20 cellular contexts compared by ENCODE assay signal in the genomic region with DNA sequence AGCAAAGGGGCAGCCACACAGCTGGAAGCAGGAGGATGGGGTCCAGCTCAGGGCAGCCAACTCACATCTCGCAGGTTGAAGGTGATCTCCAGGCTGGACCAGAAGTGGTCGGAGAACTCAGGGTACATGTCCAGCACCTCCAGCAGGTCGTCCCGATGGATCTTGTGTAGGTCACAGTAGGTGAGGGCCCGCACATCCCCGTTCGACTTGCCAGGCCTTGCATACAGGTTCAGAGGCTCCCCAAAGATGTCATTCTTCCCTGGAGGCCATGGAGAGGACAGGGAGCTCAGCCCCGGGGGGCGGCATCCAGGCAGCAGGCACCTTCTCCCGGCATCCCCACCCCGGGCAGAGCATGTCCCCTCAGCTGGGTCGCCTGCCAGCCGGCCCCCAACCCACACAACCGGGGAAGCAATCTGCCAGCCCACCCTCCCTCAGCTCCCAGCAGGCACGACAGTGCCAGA. TPM values are rescaled to one million over a fixed set of nuclear protein-coding genes. Genes with fewer than 3 reads are reported as not detected.
DNase-seq lines count a peak whose midpoint lies in the region; FAIRE-seq and TF ChIP-seq lines count a peak whose summit lies in the region.
"Had no signal": no experiment of that assay in that cellular context is flagged by ENCODE, and none has a peak within 500 bp of the region (broad histone marks: within the 10 kb centered on the region; RNA-seq: fewer than 3 reads in every experiment).

No MANE protein-coding gene starts in this region.

- no peak for TF ChIP-seq POLR2A in H1 (IDR thresholded peaks at IDR 0.05; ENCODE audit: control extremely low read depth in 1 of 2, low read depth in 2 of 2, low read length in 2 of 2)

- H3K9me3 ChIP-seq in H9 (ENCODE audit: control insufficient read depth, low read depth, low read length) (no peaks in the 10 kb centered on the region), H1 (ENCODE audit: insufficient read depth in 2 of 2, low read depth in 1 of 2, low read length in 1 of 2) (no peaks in the 10 kb centered on the region), neuronal stem cell (replicated peaks in 1 of 2; ENCODE audit: control insufficient read depth in 2 of 2, insufficient read depth in 1 of 2, low read depth in 1 of 2, low read length in 2 of 2) (no peaks in the 10 kb centered on the region)
- H3K9me3 ChIP-seq: breast epithelium, neutrophil, SJCRH30, suprapubic skin had no signal

- peaks cover 3% of the 10 kb centered on the region for H3K27me3 Mint-ChIP-seq in H9 (ENCODE audit: low read depth)

- H3K23ac ChIP-seq in H9 (ENCODE audit: insufficient read length, low read depth, low read length) = no peak overlapping the region
- no peak overlapping the region for H3K23ac ChIP-seq in H1 (ENCODE audit: insufficient read length)
- no peak overlapping the region for H3K23ac ChIP-seq in neuronal stem cell (ENCODE audit: low read depth, low read length, poor library complexity)

- CTCF ChIA-PET in H1 (lab: Charles Lee; ENCODE audit: partially characterized antibody) = interaction anchor here (0.6 to 3.1 kb wide), 17 partner anchors 9 to 163 kb away, joined by 3 to 15 read pairs (median 3); partner anchors contain the start of gene ABCB8
- CTCF ChIA-PET in GM10248 (lab: Yijun Ruan, JAX) = interaction anchor here (0.8 to 2.2 kb wide), 3 partner anchors 14 to 60 kb away, joined by 3 to 10 read pairs (median 4); no protein-coding TSS in a partner anchor

- peaks cover 0 to 12% (median 0%) of the 10 kb centered on the region in 3 experiments; a peak in 3 of 7 replicates for H3K36me3 Mint-ChIP-seq in H9 (ENCODE audit: insufficient read depth in 1 of 3, low read depth in 3 of 3)

- H4K5ac ChIP-seq in H9 (ENCODE audit: insufficient read length, low read depth, low read length) (no peak overlapping the region), H1 (ENCODE audit: insufficient read length, low read depth, low read length) (no peak overlapping the region)

- no peaks in the 10 kb centered on the region for H3K27me3 ChIP-seq in H9 (ENCODE audit: insufficient read depth, low read length)
- H3K27me3 ChIP-seq in H1 (replicated peaks in 1 of 4; ENCODE audit: control insufficient read depth in 3 of 4, extremely low read depth in 1 of 4, insufficient read depth in 3 of 4, low read length in 3 of 4) = peaks cover 0 to 18% (median 13%) of the 10 kb centered on the region in 4 experiments; a peak in 5 of 7 replicates
- H3K27me3 ChIP-seq in neuronal stem cell (ENCODE audit: control insufficient read depth in 3 of 3, insufficient read depth in 3 of 3, low read depth in 1 of 3, low read length in 3 of 3) = peaks cover 0 to 6% (median 0%) of the 10 kb centered on the region in 3 experiments
- H3K27me3 ChIP-seq: SJCRH30 had no signal

- no peak overlapping the region for H3K27ac Mint-ChIP-seq in H9
- H3K27ac Mint-ChIP-seq: dendritic cell treated with granulocyte-macrophage colony-stimulating factor and Interleukin-4, amounts not matched to agents 40 ng/mL and 50 ng/mL, for 4 days had no signal

- no peaks in the 10 kb centered on the region for H3K36me3 ChIP-seq in H1 (ENCODE audit: control insufficient read depth in 2 of 4, insufficient read depth in 4 of 4, low read length in 3 of 4)
- no peaks in the 10 kb centered on the region for H3K36me3 ChIP-seq in neuronal stem cell (replicated peaks in 1 of 2; ENCODE audit: control insufficient read depth in 2 of 2, insufficient read depth in 2 of 2, low read length in 2 of 2)
- H3K36me3 ChIP-seq: breast epithelium, neutrophil, SJCRH30, suprapubic skin had no signal

- TF ChIP-seq CTCF in H9 (conservative IDR thresholded peaks at IDR 0.05) (no peak), H1 (IDR thresholded peaks at IDR 0.05; ENCODE audit: control extremely low read depth in 1 of 3, insufficient read depth in 1 of 3, low read depth in 1 of 3, low read length in 3 of 3) (no peak), D721Med (IDR thresholded peaks at IDR 0.05; ENCODE audit: insufficient read depth, missing control alignments) (no peak), GM10248 (IDR thresholded peaks at IDR 0.05; ENCODE audit: control extremely low read depth, extremely low read depth, low read depth, missing control alignments) (no peak)

- POLR2A ChIA-PET in H1 (lab: Charles Lee; ENCODE audit: partially characterized antibody) = interaction anchor here (1.0 to 1.5 kb wide), 3 partner anchors 8 to 30 kb away, joined by 3 to 4 read pairs (median 4); no protein-coding TSS in a partner anchor
- POLR2A ChIA-PET in GM10248 (lab: Yijun Ruan, JAX) = interaction anchor here (0.7 kb wide), 1 partner anchor 70 kb away, joined by 9 read pairs; no protein-coding TSS in a partner anchor

- H3K14ac ChIP-seq in H9 (ENCODE audit: insufficient read depth, low read length) (no peak overlapping the region), H1 (ENCODE audit: insufficient read length) (no peak overlapping the region), neuronal stem cell (ENCODE audit: low read length) (peak overlapping the region; percentile 71)

- no peak overlapping the region for H3K4me2 ChIP-seq in H9 (ENCODE audit: insufficient read depth, insufficient read length, low read length)
- H3K4me2 ChIP-seq in H1 (ENCODE audit: insufficient read depth in 1 of 2, low read depth in 2 of 2, low read length in 2 of 2) = peak overlapping the region; percentile 41 to 44; a peak in 2 of 4 replicates
- H3K4me2 ChIP-seq in neuronal stem cell (ENCODE audit: insufficient read depth, low read length, poor library complexity, severe bottlenecking) = no peak overlapping the region

- H2BK5ac ChIP-seq in H9 (ENCODE audit: insufficient read length, low read length) = no peak overlapping the region
- no peak overlapping the region for H2BK5ac ChIP-seq in H1 (ENCODE audit: low read depth, low read length)
- no peak overlapping the region for H2BK5ac ChIP-seq in neuronal stem cell (ENCODE audit: low read length)

- H3K23me2 ChIP-seq in H9 (ENCODE audit: insufficient read length, low read depth, low read length, poor library complexity, severe bottlenecking) (no peaks in the 10 kb centered on the region), H1 (ENCODE audit: low read depth, low read length) (peaks cover 4% of the 10 kb centered on the region; the same call in 1 of the 2 replicates)

- no peaks in the 10 kb centered on the region; the same call in 1 of the 2 replicates for H3K4me1 ChIP-seq in H9 (ENCODE audit: insufficient read depth, low read length)
- H3K4me1 ChIP-seq in H1 (replicated peaks in 1 of 4; ENCODE audit: control insufficient read depth in 3 of 4, insufficient read depth in 4 of 4, low read length in 3 of 4) = peaks cover 0 to 36% (median 25%) of the 10 kb centered on the region in 4 experiments; a peak in 6 of 7 replicates
- peaks cover 22 to 29% of the 10 kb centered on the region in 2 donors for H3K4me1 ChIP-seq in neuronal stem cell (ENCODE audit: control insufficient read depth in 2 of 2, insufficient read depth in 1 of 2, low read depth in 1 of 2, low read length in 2 of 2)
- H3K4me1 ChIP-seq: breast epithelium, SJCRH30 had no signal

- peaks cover 25 to 34% of the 10 kb centered on the region in 2 experiments for H3K4me1 Mint-ChIP-seq in H9

- H3K4me3 Mint-ChIP-seq in H9 = peak overlapping the region in 1 of 2 experiments; percentile 26; a peak in 2 of 5 replicates
- H3K4me3 Mint-ChIP-seq: dendritic cell treated with granulocyte-macrophage colony-stimulating factor and Interleukin-4, amounts not matched to agents 40 ng/mL and 50 ng/mL, for 4 days had no signal

- no peak overlapping the region for H3K9ac ChIP-seq in H9 (ENCODE audit: extremely low read depth, insufficient read length, low read length)
- no peak overlapping the region for H3K9ac ChIP-seq in H1 (replicated peaks in 1 of 4; ENCODE audit: extremely low read depth in 1 of 4, low read depth in 3 of 4, low read length in 3 of 4)
- H3K9ac ChIP-seq in neuronal stem cell (ENCODE audit: low read depth, low read length, poor library complexity) = peak overlapping the region; percentile 44

- H2AFZ ChIP-seq in H9 (ENCODE audit: low read length) (no peak overlapping the region), H1 (ENCODE audit: low read length) (no peak overlapping the region), neuronal stem cell (ENCODE audit: low read length) (no peak overlapping the region)

- H3K79me2 ChIP-seq in H9 (ENCODE audit: insufficient read depth, low read length) = no peaks in the 10 kb centered on the region
- H3K79me2 ChIP-seq in H1 (ENCODE audit: control insufficient read depth in 1 of 2, insufficient read depth in 2 of 2, low read length in 2 of 2) = no peaks in the 10 kb centered on the region

- no peak overlapping the region for H2BK12ac ChIP-seq in H9 (ENCODE audit: insufficient read length, low read depth, low read length)
- peak overlapping the region; percentile 84; the same call in 1 of the 2 replicates for H2BK12ac ChIP-seq in H1 (ENCODE audit: low read depth, low read length)
- H2BK12ac ChIP-seq in neuronal stem cell (ENCODE audit: low read length) = peak overlapping the region; percentile 73

- no CpG with 5 or more reads among the region's 15 CpGs for WGBS in H9 (ENCODE audit: extremely low coverage, insufficient read length, low lambda C conversion rate)
- 92% methylated on average over 12 of the region's 15 CpGs; no CpG with 5 or more reads in 1 of the 2 experiments for WGBS in H1 (ENCODE audit: extremely low coverage in 1 of 2, insufficient coverage in 1 of 2, insufficient read length in 1 of 2, insufficient replicate concordance in 2 of 2, low coverage in 1 of 2, low lambda C conversion rate in 2 of 2, missing lambda C conversion rate in 1 of 2), 2 experiments
- WGBS in neuronal stem cell (ENCODE audit: extremely low coverage in 2 of 2, insufficient read length in 2 of 2, insufficient replicate concordance in 1 of 2), 2 donors = no CpG with 5 or more reads among the region's 15 CpGs

- H3K4ac ChIP-seq in H9 (ENCODE audit: low read depth, low read length) (no peak overlapping the region), H1 (replicated peaks; ENCODE audit: insufficient read length, low read depth, low read length) (peak overlapping the region; percentile 87), neuronal stem cell (ENCODE audit: low read length) (peak overlapping the region; percentile 37)

- no peak for TF ChIP-seq RAD21 in H1 (IDR thresholded peaks at IDR 0.05 in 1 of 2, conservative IDR thresholded peaks at IDR 0.05 in 1 of 2; ENCODE audit: low read depth in 2 of 2, low read length in 2 of 2)

- no peaks in the 10 kb centered on the region for H4K20me1 ChIP-seq in H9 (ENCODE audit: control insufficient read depth, insufficient read depth, insufficient read length)
- H4K20me1 ChIP-seq in H1 (replicated peaks in 1 of 2; ENCODE audit: control insufficient read depth in 1 of 2, insufficient read depth in 2 of 2, low read length in 2 of 2) = no peaks in the 10 kb centered on the region

- no peak for FAIRE-seq in H1 (lab: Jason Lieb, UNC)
- FAIRE-seq in D721Med (lab: Jason Lieb, UNC) = no peak
- FAIRE-seq: endothelial cell of umbilical vein, G401.6 had no signal

- H3T11ph ChIP-seq in H9 (ENCODE audit: low read length) = no peak overlapping the region

- H3K4me3 ChIP-seq in H1 (ENCODE audit: extremely low read depth in 1 of 4, insufficient read depth in 2 of 4, low read depth in 3 of 4, low read length in 4 of 4) = peak overlapping the region in 1 of 4 experiments; percentile 36; a peak in 1 of 8 replicates
- H3K4me3 ChIP-seq in neuronal stem cell (ENCODE audit: low read length in 2 of 2) = no peak overlapping the region
- H3K4me3 ChIP-seq: breast epithelium, SJCRH30, suprapubic skin had no signal

- DNase-seq in activated effector memory CD4-positive, alpha-beta T cell treated with anti-CD3 and anti-CD28 coated beads, Interleukin-2, amount 50 U/mL, for 16 hours = peak; percentile 58
- DNase-seq in activated effector memory CD4-positive, alpha-beta T cell treated with Interleukin-2 at 50 U/mL for 16 hours = no peak
- peak; percentile 23 for DNase-seq in H9
- no peak for DNase-seq in H1 (ENCODE audit: low read depth in 1 of 2, low spot score in 2 of 2)
- no peak for DNase-seq in neuronal stem cell (ENCODE audit: low spot score)
- no peak for DNase-seq in D721Med (ENCODE audit: insufficient read length, low spot score)
- no peak for DNase-seq in activated CD4-positive, alpha-beta T cell treated with anti-CD3 and anti-CD28 coated beads for 4 hours
- DNase-seq in GM10248 (ENCODE audit: extremely low spot score) = no peak
- DNase-seq: ACHN, hippocampal formation, midbrain, SJCRH30 had no signal

- no peak overlapping the region for H2BK120ac ChIP-seq in H9 (ENCODE audit: low read depth, low read length, poor library complexity, severe bottlenecking)
- no peak overlapping the region for H2BK120ac ChIP-seq in H1 (replicated peaks; ENCODE audit: low read depth, low read length)
- H2BK120ac ChIP-seq in neuronal stem cell (ENCODE audit: low read depth, low read length) = peak overlapping the region; percentile 96

- H2BK15ac ChIP-seq in H9 (ENCODE audit: low read depth, low read length) (no peak overlapping the region), H1 (ENCODE audit: low read length) (peak overlapping the region; percentile 92; the same call in 1 of the 2 replicates), neuronal stem cell (ENCODE audit: low read length) (peak overlapping the region; percentile 94)

- no peaks in the 10 kb centered on the region; a peak in 1 of 5 replicates for H3K9me3 Mint-ChIP-seq in H9
- H3K9me3 Mint-ChIP-seq: dendritic cell treated with granulocyte-macrophage colony-stimulating factor and Interleukin-4, amounts not matched to agents 40 ng/mL and 50 ng/mL, for 4 days had no signal

- no peak overlapping the region for H4K91ac ChIP-seq in H9 (ENCODE audit: insufficient read length, low read depth, low read length)
- H4K91ac ChIP-seq in H1 (replicated peaks; ENCODE audit: insufficient read length, low read length) = no peak overlapping the region
- H4K91ac ChIP-seq in neuronal stem cell (ENCODE audit: low read depth, low read length, poor library complexity) = no peak overlapping the region

- TF ChIP-seq EP300 in H1 (IDR thresholded peaks at IDR 0.05; ENCODE audit: borderline replicate concordance in 1 of 2, low read depth in 2 of 2, low read length in 2 of 2) = no peak

- H3K18ac ChIP-seq in H9 (ENCODE audit: insufficient read length, low read depth, low read length) (no peak overlapping the region), H1 (ENCODE audit: extremely low read depth, low read length) (peak overlapping the region; percentile 36; the same call in 1 of the 2 replicates), neuronal stem cell (ENCODE audit: low read length) (peak overlapping the region; percentile 87)

- no peaks in the 10 kb centered on the region for H3K79me1 ChIP-seq in H9 (ENCODE audit: insufficient read depth, low read depth, low read length, poor library complexity, severe bottlenecking)
- H3K79me1 ChIP-seq in H1 (ENCODE audit: low read depth, low read length) = no peaks in the 10 kb centered on the region
- H3K79me1 ChIP-seq in neuronal stem cell (ENCODE audit: low read depth, low read length) = peaks cover 2% of the 10 kb centered on the region

- no peak overlapping the region for H4K8ac ChIP-seq in H9 (replicated peaks; ENCODE audit: insufficient read length, low read depth, low read length)
- H4K8ac ChIP-seq in H1 (ENCODE audit: extremely low read depth, insufficient read depth, low read length) = peak overlapping the region; percentile 59; the same call in 1 of the 2 replicates
- H4K8ac ChIP-seq in neuronal stem cell (ENCODE audit: low read depth, low read length) = no peak overlapping the region

- H2AK5ac ChIP-seq in H9 (ENCODE audit: insufficient read length, low read length) (no peak overlapping the region), H1 (ENCODE audit: low read depth, low read length) (no peak overlapping the region), neuronal stem cell (ENCODE audit: low read depth, low read length) (peak overlapping the region; percentile 92)

- no peak overlapping the region for H3K27ac ChIP-seq in H9 (ENCODE audit: insufficient read length, low read depth, low read length)
- H3K27ac ChIP-seq in H1 (ENCODE audit: low read depth, low read length) = no peak overlapping the region
- H3K27ac ChIP-seq in neuronal stem cell (replicated peaks; ENCODE audit: low read length) = no peak overlapping the region
- H3K27ac ChIP-seq: breast epithelium, C4-2B, neutrophil, SJCRH30, suprapubic skin had no signal

- no peak overlapping the region for H3K56ac ChIP-seq in H9 (ENCODE audit: insufficient read length, low read depth, low read length)
- H3K56ac ChIP-seq in H1 (replicated peaks; ENCODE audit: insufficient read length, low read depth, low read length) = no peak overlapping the region

- H2BK20ac ChIP-seq in H9 (ENCODE audit: low read depth, low read length, poor library complexity, severe bottlenecking) (no peak overlapping the region), H1 (ENCODE audit: low read length) (peak overlapping the region; percentile 80; the same call in 1 of the 2 replicates)

RNA-seq across cellular contexts. Expression of gene KCNH2, which starts 29.3 kb away (rescaled TPM):
- 4.3 and 4.5 TPM in 2 replicates for total RNA-seq in H9 (2021)
- 7.7 and 8.0 TPM in 2 replicates for total RNA-seq in H1 (2021; fragmentation: NEBNext Ultra II Directional; extraction: Animal tissue kit (Norgen Biotek cat#: 25700))
- 15.0 and 20.5 TPM in 2 replicates for polyA plus RNA-seq in H1 (2011; rRNA removed)
- 13.4 TPM for polyA plus RNA-seq in H1 (2011; cell fraction: cytosol; rRNA removed)
- polyA plus RNA-seq in H1 (2011; cell fraction: nucleus; rRNA removed) = 23.6 TPM
- polyA plus RNA-seq in H1 (2012, experiment 1 of 2) = 5.5 to 12.1 TPM (median 10.4 TPM) in 4 replicates
- polyA plus RNA-seq in H1 (2012, experiment 2 of 2) = 7.6 TPM
- polyA plus RNA-seq in H1 (2013, experiment 1 of 2) = 7.6 TPM
- 7.2 TPM for polyA plus RNA-seq in H1 (2013, experiment 2 of 2)
- polyA minus RNA-seq in H1 (2011; rRNA and poly(A)+ RNA removed) = 8.9 and 10.2 TPM in 2 replicates
- 9.5 TPM for polyA minus RNA-seq in H1 (2011; cell fraction: cytosol; rRNA and poly(A)+ RNA removed)
- 7.0 TPM for polyA minus RNA-seq in H1 (2011; cell fraction: nucleus; rRNA and poly(A)+ RNA removed)
- 9.1 TPM for polyA plus RNA-seq in neuronal stem cell (2013, experiment 1 of 2)
- polyA plus RNA-seq in neuronal stem cell (2013, experiment 2 of 2) = 9.1 TPM

RNA-seq across cellular contexts. Expression of gene NOS3, which starts 42.0 kb away (rescaled TPM):
- total RNA-seq in H9 (2021) = 4.5 and 4.7 TPM in 2 replicates
- total RNA-seq in H1 (2021; fragmentation: NEBNext Ultra II Directional; extraction: Animal tissue kit (Norgen Biotek cat#: 25700)) = 4.4 and 4.7 TPM in 2 replicates
- 16.2 and 20.9 TPM in 2 replicates for polyA plus RNA-seq in H1 (2011; rRNA removed)
- polyA plus RNA-seq in H1 (2011; cell fraction: cytosol; rRNA removed) = 8.1 TPM
- 12.6 TPM for polyA plus RNA-seq in H1 (2011; cell fraction: nucleus; rRNA removed)
- polyA plus RNA-seq in H1 (2012, experiment 1 of 2) = 4.2 to 10.6 TPM (median 8.1 TPM) in 4 replicates
- 5.2 TPM for polyA plus RNA-seq in H1 (2012, experiment 2 of 2)
- polyA plus RNA-seq in H1 (2013, experiment 1 of 2) = 4.2 TPM
- 3.5 TPM for polyA plus RNA-seq in H1 (2013, experiment 2 of 2)
- 5.4 and 6.9 TPM in 2 replicates for polyA minus RNA-seq in H1 (2011; rRNA and poly(A)+ RNA removed)
- polyA minus RNA-seq in H1 (2011; cell fraction: cytosol; rRNA and poly(A)+ RNA removed) = 7.7 TPM
- polyA minus RNA-seq in H1 (2011; cell fraction: nucleus; rRNA and poly(A)+ RNA removed) = 10.1 TPM
- polyA plus RNA-seq in neuronal stem cell (2013, experiment 1 of 2) = 5.4 TPM
- polyA plus RNA-seq in neuronal stem cell (2013, experiment 2 of 2) = 5.6 TPM
- total RNA-seq: M059J had no signal

Comparison
In these comparisons a context has a peak if more than half of its experiments do, and no peak if none do; other contexts are left out.
1. DNase-seq: peak in activated effector memory CD4-positive, alpha-beta T cell treated with anti-CD3 and anti-CD28 coated beads, Interleukin-2, amount 50 U/mL, for 16 hours (single experiment) and H9 (single experiment); none in activated effector memory CD4-positive, alpha-beta T cell treated with Interleukin-2 at 50 U/mL for 16 hours (single experiment), H1 (0 of 2), neuronal stem cell (single experiment), D721Med (single experiment), activated CD4-positive, alpha-beta T cell treated with anti-CD3 and anti-CD28 coated beads for 4 hours (0 of 2) and GM10248 (single experiment).
2. H3K4me2 ChIP-seq: peak in H1 (2 of 2); none in H9 (single experiment) and neuronal stem cell (single experiment).